Comparison of ENCODE assay signal across 28 cellular contexts in genomic region chr16:77975942-77976341, GRCh38. TPM values are rescaled to one million over a fixed set of nuclear protein-coding genes. Genes with fewer than 3 reads are reported as not detected.
"Had no signal": no experiment of that assay in that cellular context is flagged by ENCODE, and none has a peak within 500 bp of the region (broad histone marks: within the 10 kb centered on the region; RNA-seq: fewer than 3 reads in every experiment).

No MANE protein-coding gene starts in this region.

- H3K27ac ChIP-seq: dorsolateral prefrontal cortex, heart right ventricle, neutrophil, right atrium auricular region, thyroid gland, upper lobe of left lung, uterus had no signal

- H3K9me3 Mint-ChIP-seq: nephron progenitor cell had no signal

- H3K36me3 ChIP-seq: neutrophil, right atrium auricular region, upper lobe of left lung, uterus had no signal

- H3K4me3 Mint-ChIP-seq: naive thymus-derived CD4-positive, alpha-beta T cell; nephron progenitor cell had no signal

- DNase-seq: cortex of kidney; dorsolateral prefrontal cortex; effector CD8-positive, alpha-beta T cell; heart right ventricle; hypothalamus; islet precursor cell; mammary epithelial cell; naive thymus-derived CD4-positive, alpha-beta T cell; nephron progenitor cell; small intestine; stimulated activated CD4-positive, alpha-beta T cell treated with anti-CD3 and anti-CD28 coated beads, Interleukin-12 subunit alpha, Interleukin-12 subunit beta, amount 100 ng/mL, for 4 hours; stimulated activated naive CD4-positive, alpha-beta T cell; thyroid gland; upper lobe of left lung; uterus had no signal

- H3K36me3 Mint-ChIP-seq: naive thymus-derived CD4-positive, alpha-beta T cell had no signal

- ATAC-seq: esophagus mucosa; heart right ventricle; left lobe of liver; naive thymus-derived CD4-positive, alpha-beta T cell had no signal

- H3K4me3 ChIP-seq: dorsolateral prefrontal cortex, heart right ventricle, right atrium auricular region, thyroid gland, upper lobe of left lung, uterus had no signal

- H3K27me3 ChIP-seq: neutrophil, right atrium auricular region, thyroid gland, upper lobe of left lung, uterus had no signal

- H3K27ac Mint-ChIP-seq: naive thymus-derived CD4-positive, alpha-beta T cell; nephron progenitor cell had no signal

- H3K9me3 ChIP-seq: heart right ventricle, neutrophil, right atrium auricular region, thyroid gland, upper lobe of left lung, uterus had no signal

- FAIRE-seq: endometrium, frontal cortex, small intestine had no signal

- H3K4me1 Mint-ChIP-seq: naive thymus-derived CD4-positive, alpha-beta T cell; nephron progenitor cell had no signal

- H3K4me1 ChIP-seq: heart right ventricle, right atrium auricular region, uterus had no signal

RNA-seq across cellular contexts. Expression of gene CLEC3A, which starts 46.4 kb away (rescaled TPM):
- total RNA-seq: esophagus mucosa; fibroblast of lung; glomerular endothelial cell; heart right ventricle; left lobe of liver; lower leg skin; mammary epithelial cell; mesenteric fat pad; mononuclear cell; naive thymus-derived CD4-positive, alpha-beta T cell; osteocyte; pulmonary artery endothelial cell; right atrium auricular region; thyroid gland; upper lobe of left lung; uterus had no signal
- polyA plus RNA-seq: fibroblast of lung; heart right ventricle; mammary epithelial cell; naive thymus-derived CD4-positive, alpha-beta T cell had no signal
